Comparison of ENCODE assay signal across 25 cellular contexts in the genomic region with DNA sequence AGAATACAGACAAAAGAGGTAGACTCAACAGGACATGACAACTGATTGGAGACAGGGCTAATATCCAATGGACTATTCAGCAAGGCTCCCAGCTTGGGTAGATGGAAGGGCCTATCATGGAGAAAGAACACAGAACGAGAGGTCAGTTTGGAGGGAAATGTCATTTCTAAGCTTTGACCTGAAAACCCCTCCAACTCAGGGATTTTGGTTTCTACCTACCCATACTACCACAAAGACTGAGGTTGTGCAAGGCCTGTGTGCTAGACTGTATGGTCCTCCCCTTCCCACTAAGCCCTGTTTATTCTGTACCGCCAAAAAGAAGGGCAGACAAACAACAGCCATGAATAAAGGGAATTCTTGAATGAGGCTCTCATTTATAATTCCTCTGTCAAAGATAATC.
"Had no signal": no experiment of that assay in that cellular context is flagged by ENCODE, and none has a peak within 500 bp of the region (broad histone marks: within the 10 kb centered on the region; RNA-seq: fewer than 3 reads in every experiment).

No MANE protein-coding gene starts in this region.

- H3K9me3 ChIP-seq: esophagus squamous epithelium, lower lobe of right lung, ovary, right lobe of liver, thyroid gland, vagina had no signal

- FAIRE-seq: endometrium had no signal

- H3K4me3 Mint-ChIP-seq: effector memory CD8-positive, alpha-beta T cell; immature natural killer cell; naive thymus-derived CD8-positive, alpha-beta T cell; nephron progenitor cell; stimulated activated naive CD8-positive, alpha-beta T cell treated with anti-CD3 and anti-CD28 coated beads, Interleukin-15, amount 100 ng/mL, for 72 hours had no signal

- H3K27me3 Mint-ChIP-seq: effector memory CD8-positive, alpha-beta T cell; stimulated activated naive CD8-positive, alpha-beta T cell treated with anti-CD3 and anti-CD28 coated beads, Interleukin-15, amount 100 ng/mL, for 72 hours had no signal

- H3K27ac Mint-ChIP-seq: effector memory CD8-positive, alpha-beta T cell; immature natural killer cell; naive thymus-derived CD8-positive, alpha-beta T cell; nephron progenitor cell; stimulated activated naive CD8-positive, alpha-beta T cell treated with anti-CD3 and anti-CD28 coated beads, Interleukin-15, amount 100 ng/mL, for 72 hours had no signal

- H3K27me3 ChIP-seq: esophagus squamous epithelium, ovary, right lobe of liver, thyroid gland, vagina had no signal

- H3K4me3 ChIP-seq: esophagus squamous epithelium, lower lobe of right lung, ovary, right lobe of liver, thyroid gland, vagina had no signal

- H3K4me1 Mint-ChIP-seq: immature natural killer cell; naive thymus-derived CD8-positive, alpha-beta T cell; stimulated activated naive CD8-positive, alpha-beta T cell treated with anti-CD3 and anti-CD28 coated beads, Interleukin-15, amount 100 ng/mL, for 72 hours had no signal

- H3K4me1 ChIP-seq: esophagus squamous epithelium, vagina had no signal

- ATAC-seq: effector memory CD8-positive, alpha-beta T cell; left ventricle myocardium superior; naive thymus-derived CD8-positive, alpha-beta T cell; stimulated activated naive CD8-positive, alpha-beta T cell treated with anti-CD3 and anti-CD28 coated beads, Interleukin-15, amount 100 ng/mL, for 72 hours had no signal

- H3K36me3 ChIP-seq: esophagus squamous epithelium, lower lobe of right lung, ovary, right lobe of liver, thyroid gland, vagina had no signal

- H3K9me3 Mint-ChIP-seq: naive thymus-derived CD8-positive, alpha-beta T cell; nephron progenitor cell; stimulated activated naive CD8-positive, alpha-beta T cell treated with anti-CD3 and anti-CD28 coated beads, Interleukin-15, amount 100 ng/mL, for 72 hours had no signal

- DNase-seq: cortex of kidney; effector memory CD8-positive, alpha-beta T cell; erythroblast; esophagus squamous epithelium; foreskin melanocyte; hypothalamus; immature natural killer cell; left ventricle myocardium superior; lower lobe of right lung; naive thymus-derived CD8-positive, alpha-beta T cell; nephron progenitor cell; occipital lobe; ovary; posterior cingulate gyrus; right lobe of liver; small intestine; stimulated activated CD4-positive, alpha-beta T cell treated with anti-CD3 and anti-CD28 coated beads, Interleukin-15, amount 100 ng/mL, for 24 hours; stimulated activated CD4-positive, alpha-beta T cell treated with anti-CD3 and anti-CD28 coated beads, Interleukin-2, amount 100 ng/mL, for 48 hours; stimulated activated CD8-positive, alpha-beta memory T cell treated with anti-CD3 and anti-CD28 coated beads, Interleukin-4, amount 100 ng/mL, for 48 hours; stimulated activated naive CD4-positive, alpha-beta T cell; stimulated activated naive CD8-positive, alpha-beta T cell treated with anti-CD3 and anti-CD28 coated beads, Interleukin-15, amount 100 ng/mL, for 72 hours; trophoblast cell had no signal

- H3K36me3 Mint-ChIP-seq: immature natural killer cell; naive thymus-derived CD8-positive, alpha-beta T cell had no signal

- H3K27ac ChIP-seq: esophagus squamous epithelium, ovary, vagina had no signal
